ENCODE assay signal across 11 cellular contexts in genomic region chr7:93509303-93509702, GRCh38.
"Had no signal": no experiment of that assay in that cellular context is flagged by ENCODE, and none has a peak within 500 bp of the region (broad histone marks: within the 10 kb centered on the region; RNA-seq: fewer than 3 reads in every experiment).

No MANE protein-coding gene starts in this region.

- H3K36me3 ChIP-seq: HAP-1 had no signal

- H3K4me1 Mint-ChIP-seq: GM23338, H9 had no signal

- H3K9ac ChIP-seq: GM23248 had no signal

- H3K27ac Mint-ChIP-seq: GM23338, H9, HFFc6 had no signal

- H3K4me3 ChIP-seq: GM23248, GM23338, HAP-1 had no signal

- H3K9me3 Mint-ChIP-seq: GM23338, H9, HFFc6 had no signal

- H3K4me2 ChIP-seq: GM23338 had no signal

- H3K4me1 ChIP-seq: HAP-1 had no signal

- H3K9me3 ChIP-seq: HAP-1 had no signal

- H2AFZ ChIP-seq: GM23248, GM23338 had no signal

- H3K27ac ChIP-seq: GM23248 had no signal

- DNase-seq: GM23248, GOT3, H7, H9, HCEC 1CT, HFFc6 had no signal

- ATAC-seq: GM23338, HCT116 had no signal

- H3K4me3 Mint-ChIP-seq: GM23338, H9, HFFc6 had no signal

- FAIRE-seq: H1, H54 had no signal
